ENCODE assay signal across 20 cellular contexts in genomic region chr11:20042025-20042639, GRCh38.
DNase-seq lines count a peak whose midpoint lies in the region; ATAC-seq and TF ChIP-seq lines count a peak whose summit lies in the region.
"Had no signal": no experiment of that assay in that cellular context is flagged by ENCODE, and none has a peak within 500 bp of the region (broad histone marks: within the 10 kb centered on the region; RNA-seq: fewer than 3 reads in every experiment).

No MANE protein-coding gene starts in this region.

- H3K36me3 Mint-ChIP-seq in HFFc6 (ENCODE audit: low read depth): peaks cover 40% of the 10 kb centered on the region
- H3K36me3 Mint-ChIP-seq in endothelial cell (ENCODE audit: low read depth, unreplicated experiment): peaks cover 3% of the 10 kb centered on the region
- H3K36me3 Mint-ChIP-seq: stimulated activated naive B cell treated with anti-CD40 and anti-IgM and Interleukin-4, amounts not matched to agents 10 μg/mL and 1 μg/mL and 100 μg/mL, for 72 hours had no signal

- TF ChIP-seq EP300 in gastroesophageal sphincter (IDR thresholded peaks at IDR 0.05): no peak

- H3K4me2 ChIP-seq in trophoblast cell (ENCODE audit: low read length): no peak overlapping the region

- H3K27ac ChIP-seq in trophoblast cell (ENCODE audit: low read depth, low read length): no peak overlapping the region
- no peak overlapping the region for H3K27ac ChIP-seq in gastroesophageal sphincter
- H3K27ac ChIP-seq: pancreas, upper lobe of left lung, WERI-Rb-1 had no signal

- no CpG with 5 or more reads among the region's 5 CpGs for WGBS in trophoblast cell (ENCODE audit: extremely low coverage, insufficient coverage, insufficient read length)
- WGBS in gastroesophageal sphincter (ENCODE audit: low coverage in 1 of 2), 2 donors: 81 to 91% methylated on average over 3 to 5 of the region's 5 CpGs

- H2BK12ac ChIP-seq in trophoblast cell (ENCODE audit: low read length): no peak overlapping the region

- H3K9me3 Mint-ChIP-seq in HFFc6 (no peaks in the 10 kb centered on the region), endothelial cell (ENCODE audit: unreplicated experiment) (no peaks in the 10 kb centered on the region)
- H3K9me3 Mint-ChIP-seq: stimulated activated naive B cell treated with anti-CD40 and anti-IgM and Interleukin-4, amounts not matched to agents 10 μg/mL and 1 μg/mL and 100 μg/mL, for 72 hours had no signal

- peaks cover 22% of the 10 kb centered on the region for H3K79me1 ChIP-seq in trophoblast cell (ENCODE audit: low read length)

- H2AK5ac ChIP-seq in trophoblast cell (ENCODE audit: low read length): no peak overlapping the region

- DNase-seq in HFFc6: no peak
- no peak for DNase-seq in endothelial cell (ENCODE audit: low spot score)
- DNase-seq in trophoblast cell: no peak
- DNase-seq in D341Med (ENCODE audit: low spot score): no peak
- no peak for DNase-seq in GM20000 (ENCODE audit: low spot score)
- DNase-seq: amygdala; DMS79 treated with DMSO at 0.1 percent for 48 hours; dorsolateral prefrontal cortex; hippocampal formation; left colon; NCI-H82; pancreas; RPMI8226; stimulated activated CD4-positive, alpha-beta T cell treated with anti-CD3 and anti-CD28 coated beads, Interleukin-12 subunit alpha, Interleukin-12 subunit beta, amount 100 ng/mL, for 4 hours; stimulated activated naive B cell treated with anti-CD40 and anti-IgM and Interleukin-4, amounts not matched to agents 10 μg/mL and 1 μg/mL and 100 μg/mL, for 72 hours; upper lobe of left lung; WERI-Rb-1 had no signal

- no peak overlapping the region for H2BK5ac ChIP-seq in trophoblast cell (ENCODE audit: low read depth, low read length, poor library complexity)

- H4K91ac ChIP-seq in trophoblast cell (ENCODE audit: low read depth, low read length): peak overlapping the region; percentile 45

- no peak overlapping the region for H3K18ac ChIP-seq in trophoblast cell (ENCODE audit: low read length)

- no peak overlapping the region for H4K8ac ChIP-seq in trophoblast cell (ENCODE audit: low read depth, low read length)

- peaks cover 25 to 31% of the 10 kb centered on the region in 2 experiments for H3K4me1 ChIP-seq in trophoblast cell (ENCODE audit: control insufficient read depth in 1 of 2, insufficient read depth in 2 of 2, low read length in 2 of 2)
- peaks cover 0 to 1% (median 0%) of the 10 kb centered on the region in 3 donors for H3K4me1 ChIP-seq in gastroesophageal sphincter

- no peak overlapping the region for H2AFZ ChIP-seq in trophoblast cell (ENCODE audit: insufficient read depth, low read length, poor library complexity)

- H3K36me3 ChIP-seq in trophoblast cell (ENCODE audit: control insufficient read depth in 1 of 2, insufficient read depth in 2 of 2, low read length in 2 of 2) (peaks cover 20 to 36% of the 10 kb centered on the region in 2 experiments), gastroesophageal sphincter (peaks cover 0 to 76% of the 10 kb centered on the region in 2 donors)
- H3K36me3 ChIP-seq: pancreas had no signal

- H3K4ac ChIP-seq in trophoblast cell (ENCODE audit: low read depth, low read length): no peak overlapping the region

- no peak overlapping the region for H4K12ac ChIP-seq in trophoblast cell (ENCODE audit: low read depth, low read length)

- H3K27me3 Mint-ChIP-seq in HFFc6 (ENCODE audit: insufficient read depth) (peaks cover 4% of the 10 kb centered on the region), endothelial cell (ENCODE audit: unreplicated experiment) (peaks cover 4% of the 10 kb centered on the region)

- H3K9me3 ChIP-seq in trophoblast cell (ENCODE audit: insufficient read depth, low read depth, low read length) (no peaks in the 10 kb centered on the region), gastroesophageal sphincter (no peaks in the 10 kb centered on the region)
- H3K9me3 ChIP-seq: pancreas, upper lobe of left lung had no signal

- TF ChIP-seq POLR2A in gastroesophageal sphincter (IDR thresholded peaks at IDR 0.05): no peak

- no peak overlapping the region for H2BK120ac ChIP-seq in trophoblast cell (ENCODE audit: insufficient read depth, low read length, poor library complexity)

- peaks cover 26% of the 10 kb centered on the region for H3K4me1 Mint-ChIP-seq in HFFc6 (ENCODE audit: low read depth)
- H3K4me1 Mint-ChIP-seq in endothelial cell (ENCODE audit: unreplicated experiment): peaks cover 38% of the 10 kb centered on the region

- H3K4me3 Mint-ChIP-seq in HFFc6 (no peak overlapping the region), endothelial cell (ENCODE audit: unreplicated experiment) (no peak overlapping the region)
- H3K4me3 Mint-ChIP-seq: stimulated activated naive B cell treated with anti-CD40 and anti-IgM and Interleukin-4, amounts not matched to agents 10 μg/mL and 1 μg/mL and 100 μg/mL, for 72 hours had no signal

- H3K79me2 ChIP-seq in trophoblast cell (ENCODE audit: control insufficient read depth, insufficient read depth, low read length, poor library complexity): peaks cover 5% of the 10 kb centered on the region

- ATAC-seq in SK-N-SH treated with all-trans-retinoic acid at 6 μM for 48 hours: peak; percentile 38
- no peak for ATAC-seq in gastroesophageal sphincter
- no peak for ATAC-seq in HG02588 (IDR thresholded peaks at IDR 0.05; ENCODE audit: unreplicated experiment)
- ATAC-seq: left colon had no signal

- no peak overlapping the region for H3K14ac ChIP-seq in trophoblast cell (ENCODE audit: low read length)

- peak overlapping the region; percentile 72 for H3K27ac Mint-ChIP-seq in HFFc6
- peak overlapping the region; percentile 28 for H3K27ac Mint-ChIP-seq in endothelial cell (ENCODE audit: unreplicated experiment)
- H3K27ac Mint-ChIP-seq: stimulated activated naive B cell treated with anti-CD40 and anti-IgM and Interleukin-4, amounts not matched to agents 10 μg/mL and 1 μg/mL and 100 μg/mL, for 72 hours had no signal

- TF ChIP-seq CTCF in HFFc6 (IDR thresholded peaks at IDR 0.05) (no peak), endothelial cell (IDR thresholded peaks at IDR 0.05; ENCODE audit: unreplicated experiment) (no peak), GM20000 (IDR thresholded peaks at IDR 0.05; ENCODE audit: extremely low read depth, missing control alignments) (no peak), gastroesophageal sphincter (IDR thresholded peaks at IDR 0.05) (no peak)

- no peak overlapping the region for H3K9ac ChIP-seq in trophoblast cell (ENCODE audit: low read length)

- H3K4me3 ChIP-seq in trophoblast cell (ENCODE audit: low read depth, low read length): no peak overlapping the region
- no peak overlapping the region for H3K4me3 ChIP-seq in gastroesophageal sphincter
- H3K4me3 ChIP-seq: dorsolateral prefrontal cortex, pancreas, upper lobe of left lung had no signal

- H3K23ac ChIP-seq in trophoblast cell (ENCODE audit: low read length): no peak overlapping the region

- H3K27me3 ChIP-seq in trophoblast cell (ENCODE audit: insufficient read depth, low read length): no peaks in the 10 kb centered on the region
- H3K27me3 ChIP-seq in gastroesophageal sphincter: no peaks in the 10 kb centered on the region
- H3K27me3 ChIP-seq: dorsolateral prefrontal cortex, pancreas, upper lobe of left lung had no signal

TF ChIP-seq in SK-N-SH treated with all-trans-retinoic acid at 6 μM for 48 hours, 23 proteins besides CTCF, POLR2A, EP300 and RAD21 (continues in another document):
- TF ChIP-seq PATZ1 (CRISPR knock-in tag; IDR thresholded peaks at IDR 0.05; ENCODE audit: borderline replicate concordance): no peak
- no peak for TF ChIP-seq ZNF565 (CRISPR knock-in tag; conservative IDR thresholded peaks at IDR 0.05; ENCODE audit: low read depth)
- TF ChIP-seq ZFP30 (CRISPR knock-in tag; IDR thresholded peaks at IDR 0.05): no peak
- TF ChIP-seq ESRRG (CRISPR knock-in tag; IDR thresholded peaks at IDR 0.05): no peak
- TF ChIP-seq BACH2 (CRISPR knock-in tag; IDR thresholded peaks at IDR 0.05; ENCODE audit: borderline replicate concordance): no peak
- no peak for TF ChIP-seq ZC3H10 (CRISPR knock-in tag; IDR thresholded peaks at IDR 0.05)
- no peak for TF ChIP-seq ZFP3 (CRISPR knock-in tag; IDR thresholded peaks at IDR 0.05)
- TF ChIP-seq ZNF8 (CRISPR knock-in tag; IDR thresholded peaks at IDR 0.05): no peak
- TF ChIP-seq TCF4 (CRISPR knock-in tag; IDR thresholded peaks at IDR 0.05; ENCODE audit: borderline replicate concordance): no peak
- TF ChIP-seq RARB (CRISPR knock-in tag; IDR thresholded peaks at IDR 0.05): no peak
- TF ChIP-seq SNAI2 (CRISPR knock-in tag; IDR thresholded peaks at IDR 0.05): no peak
- no peak for TF ChIP-seq POU6F1 (CRISPR knock-in tag; IDR thresholded peaks at IDR 0.05; ENCODE audit: borderline replicate concordance, low read depth)
- no peak for TF ChIP-seq ZNF70 (CRISPR knock-in tag; IDR thresholded peaks at IDR 0.05)
